1 cellular context compared by ENCODE assay signal in the genomic region with DNA sequence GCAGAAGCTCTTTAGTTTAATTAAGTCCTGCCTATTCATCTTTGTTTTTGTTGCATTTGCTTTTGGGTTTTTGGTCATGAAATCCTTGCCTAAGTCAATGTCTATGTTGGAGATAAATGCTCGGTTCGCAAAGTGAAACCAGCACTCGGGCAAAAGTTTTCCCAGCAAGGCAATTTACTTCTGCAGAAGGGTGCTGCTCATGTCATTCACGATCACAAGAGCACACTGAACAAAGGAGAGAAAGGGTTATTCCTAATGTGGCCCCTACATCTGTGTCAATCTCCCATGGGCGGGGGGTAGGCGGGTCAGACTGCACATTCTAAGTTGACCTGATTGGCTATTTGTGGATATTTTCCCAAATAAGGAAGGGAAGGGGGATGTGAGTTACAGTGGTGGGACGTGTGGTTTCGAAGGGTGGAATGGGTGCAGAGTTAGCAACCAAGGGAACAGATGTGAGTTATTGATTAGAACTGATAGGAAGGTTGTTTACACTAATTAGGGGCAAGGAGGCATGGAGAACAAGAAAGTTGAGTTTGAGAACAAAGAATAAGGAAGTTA.
TF ChIP-seq lines count a peak whose summit lies in the region.

No MANE protein-coding gene starts in this region.

TF ChIP-seq in HepG2, 621 proteins besides CTCF, POLR2A, EP300 and RAD21:
- TF ChIP-seq KAT7 (CRISPR knock-in tag; IDR thresholded peaks at IDR 0.05; ENCODE audit: borderline replicate concordance) (0 out of 2 replicates have a peak, but pooled peaks have one; percentile 3), NFKB2 (CRISPR knock-in tag; IDR thresholded peaks at IDR 0.05; ENCODE audit: borderline replicate concordance) (no peak), ZNF749 (CRISPR knock-in tag; IDR thresholded peaks at IDR 0.05; ENCODE audit: borderline replicate concordance) (no peak), HOXA7 (CRISPR knock-in tag; IDR thresholded peaks at IDR 0.05) (no peak), ZNF501 (CRISPR knock-in tag; IDR thresholded peaks at IDR 0.05) (no peak), SNAI1 (CRISPR knock-in tag; IDR thresholded peaks at IDR 0.05; ENCODE audit: borderline replicate concordance) (no peak), SP2 (CRISPR knock-in tag; IDR thresholded peaks at IDR 0.05) (no peak), ZMYM2 (CRISPR knock-in tag; IDR thresholded peaks at IDR 0.05) (0 out of 2 replicates have a peak, but pooled peaks have one; percentile 57), SETDB1 (CRISPR knock-in tag; IDR thresholded peaks at IDR 0.05; ENCODE audit: borderline replicate concordance) (peak; percentile 98), MYC (CRISPR knock-in tag; IDR thresholded peaks at IDR 0.05; ENCODE audit: borderline replicate concordance) (no peak), ZNF562 (CRISPR knock-in tag; IDR thresholded peaks at IDR 0.05; ENCODE audit: borderline replicate concordance) (peak; percentile 99)
- TF ChIP-seq, protein P1, sequence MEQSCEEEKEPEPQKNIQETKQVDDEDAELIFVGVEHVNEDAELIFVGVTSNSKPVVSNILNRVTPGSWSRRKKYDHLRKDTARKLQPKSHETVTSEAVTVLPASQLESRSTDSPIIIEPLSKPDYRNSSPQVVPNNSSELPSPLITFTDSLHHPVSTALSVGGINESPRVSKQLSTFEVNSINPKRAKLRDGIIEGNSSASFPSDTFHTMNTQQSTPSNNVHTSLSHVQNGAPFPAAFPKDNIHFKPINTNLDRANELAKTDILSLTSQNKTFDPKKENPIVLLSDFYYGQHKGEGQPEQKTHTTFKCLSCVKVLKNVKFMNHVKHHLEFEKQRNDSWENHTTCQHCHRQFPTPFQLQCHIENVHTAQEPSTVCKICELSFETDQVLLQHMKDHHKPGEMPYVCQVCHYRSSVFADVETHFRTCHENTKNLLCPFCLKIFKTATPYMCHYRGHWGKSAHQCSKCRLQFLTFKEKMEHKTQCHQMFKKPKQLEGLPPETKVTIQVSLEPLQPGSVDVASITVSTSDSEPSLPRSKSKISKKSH (CRISPR knock-in tag; IDR thresholded peaks at IDR 0.05; ENCODE audit: borderline replicate concordance) = peak; percentile 73; the same call in 1 of the 2 replicates
- TF ChIP-seq, protein P2, sequence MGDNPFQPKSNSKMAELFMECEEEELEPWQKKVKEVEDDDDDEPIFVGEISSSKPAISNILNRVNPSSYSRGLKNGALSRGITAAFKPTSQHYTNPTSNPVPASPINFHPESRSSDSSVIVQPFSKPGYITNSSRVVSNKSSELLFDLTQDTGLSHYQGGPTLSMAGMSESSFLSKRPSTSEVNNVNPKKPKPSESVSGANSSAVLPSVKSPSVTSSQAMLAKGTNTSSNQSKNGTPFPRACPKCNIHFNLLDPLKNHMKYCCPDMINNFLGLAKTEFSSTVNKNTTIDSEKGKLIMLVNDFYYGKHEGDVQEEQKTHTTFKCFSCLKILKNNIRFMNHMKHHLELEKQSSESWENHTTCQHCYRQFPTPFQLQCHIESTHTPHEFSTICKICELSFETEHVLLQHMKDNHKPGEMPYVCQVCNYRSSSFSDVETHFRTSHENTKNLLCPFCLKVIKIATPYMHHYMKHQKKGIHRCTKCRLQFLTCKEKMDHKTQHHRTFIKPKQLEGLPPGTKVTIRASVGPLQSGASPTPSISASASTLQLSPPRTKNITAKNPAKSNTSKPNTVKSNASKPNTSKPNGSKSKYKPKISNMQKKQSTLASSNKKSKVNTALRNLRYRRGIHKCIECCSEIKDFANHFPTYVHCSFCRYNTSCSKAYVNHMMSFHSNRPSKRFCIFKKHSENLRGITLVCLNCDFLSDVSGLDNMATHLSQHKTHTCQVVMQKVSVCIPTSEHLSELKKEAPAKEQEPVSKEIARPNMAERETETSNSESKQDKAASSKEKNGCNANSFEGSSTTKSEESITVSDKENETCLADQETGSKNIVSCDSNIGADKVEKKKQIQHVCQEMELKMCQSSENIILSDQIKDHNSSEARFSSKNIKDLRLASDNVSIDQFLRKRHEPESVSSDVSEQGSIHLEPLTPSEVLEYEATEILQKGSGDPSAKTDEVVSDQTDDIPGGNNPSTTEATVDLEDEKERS (CRISPR knock-in tag; IDR thresholded peaks at IDR 0.05) = peak; percentile 99
